In genomic region chr17:75806822-75807500, GRCh38 we compare ENCODE assay signal across 27 cellular contexts. TPM values are rescaled to one million over a fixed set of nuclear protein-coding genes. Genes with fewer than 3 reads are reported as not detected.
DNase-seq lines count a peak whose midpoint lies in the region; ATAC-seq and TF ChIP-seq lines count a peak whose summit lies in the region.
"Had no signal": no experiment of that assay in that cellular context is flagged by ENCODE, and none has a peak within 500 bp of the region (broad histone marks: within the 10 kb centered on the region; RNA-seq: fewer than 3 reads in every experiment).

No MANE protein-coding gene starts in this region.

- no peak overlapping the region for H3K18ac ChIP-seq in H9 (ENCODE audit: insufficient read length, low read depth, low read length)

- H3K27ac ChIP-seq in H9 (ENCODE audit: insufficient read length, low read depth, low read length) (no peak overlapping the region), endodermal cell (ENCODE audit: low read depth, low read length) (no peak overlapping the region)
- H3K27ac ChIP-seq: SK-N-MC had no signal

- no peak overlapping the region for H2BK15ac ChIP-seq in H9 (ENCODE audit: low read depth, low read length)

- H3K27me3 ChIP-seq in H9 (ENCODE audit: insufficient read depth, low read length) = no peaks in the 10 kb centered on the region
- H3K27me3 ChIP-seq in endodermal cell (ENCODE audit: control insufficient read depth, insufficient read depth, low read length, poor library complexity, severe bottlenecking) = no peaks in the 10 kb centered on the region
- H3K27me3 ChIP-seq: tibial artery had no signal

- H3K36me3 ChIP-seq in endodermal cell (ENCODE audit: control insufficient read depth, insufficient read depth, low read length) = peaks cover 32% of the 10 kb centered on the region

- no CpG with 5 or more reads among the region's 4 CpGs for WGBS in H9 (ENCODE audit: extremely low coverage, insufficient read length, low lambda C conversion rate)
- 96% methylated on average over 4 of the region's 4 CpGs for WGBS in endodermal cell (ENCODE audit: insufficient coverage in 1 of 2, insufficient read length in 1 of 2), 2 experiments

- no peaks in the 10 kb centered on the region for H3K23me2 ChIP-seq in H9 (ENCODE audit: insufficient read length, low read depth, low read length, poor library complexity, severe bottlenecking)

- no peaks in the 10 kb centered on the region for H3K9me3 ChIP-seq in H9 (ENCODE audit: control insufficient read depth, low read depth, low read length)
- no peaks in the 10 kb centered on the region for H3K9me3 ChIP-seq in endodermal cell (ENCODE audit: control insufficient read depth, low read length)
- H3K9me3 ChIP-seq: tibial artery had no signal

- H3K56ac ChIP-seq in H9 (ENCODE audit: insufficient read length, low read depth, low read length) = no peak overlapping the region

- H3K14ac ChIP-seq in H9 (ENCODE audit: insufficient read depth, low read length) = no peak overlapping the region; the same call in 1 of the 2 replicates

- no peak overlapping the region for H3T11ph ChIP-seq in H9 (ENCODE audit: low read length)

- no peak overlapping the region for H2AK5ac ChIP-seq in H9 (ENCODE audit: insufficient read length, low read length)

- ATAC-seq in left ventricle myocardium superior (peak; percentile 77), esophagus mucosa (no peak), GM19463 (IDR thresholded peaks at IDR 0.05; ENCODE audit: unreplicated experiment) (no peak)
- no peak for ATAC-seq in stimulated activated naive B cell treated with anti-CD40 and anti-IgM and Interleukin-4, amounts not matched to agents 10 μg/mL and 1 μg/mL and 100 μg/mL, for 72 hours (replicated peaks)
- ATAC-seq: HCT116 had no signal

- H3K79me2 ChIP-seq in H9 (ENCODE audit: insufficient read depth, low read length) = peaks cover 3% of the 10 kb centered on the region; the same call in 1 of the 2 replicates

- intact Hi-C loops in left ventricle myocardium superior (cut with micrococcal nuclease) = no loop called here
- intact Hi-C loops in posterior vena cava (cut with DNase I) = no loop called here

- H3K36me3 Mint-ChIP-seq in H9 (ENCODE audit: insufficient read depth in 1 of 3, low read depth in 3 of 3) = peaks cover 0 to 18% (median 14%) of the 10 kb centered on the region in 3 experiments; a peak in 5 of 7 replicates
- H3K36me3 Mint-ChIP-seq in endodermal cell (ENCODE audit: low read depth) = peaks cover 14% of the 10 kb centered on the region
- peaks cover 7 to 23% of the 10 kb centered on the region in 2 donors for H3K36me3 Mint-ChIP-seq in stimulated activated naive B cell treated with anti-CD40 and anti-IgM and Interleukin-4, amounts not matched to agents 10 μg/mL and 1 μg/mL and 100 μg/mL, for 72 hours

- H3K4me3 Mint-ChIP-seq in H9 (no peak overlapping the region), endodermal cell (no peak overlapping the region)
- H3K4me3 Mint-ChIP-seq in stimulated activated naive B cell treated with anti-CD40 and anti-IgM and Interleukin-4, amounts not matched to agents 10 μg/mL and 1 μg/mL and 100 μg/mL, for 72 hours = no peak overlapping the region
- H3K4me3 Mint-ChIP-seq: activated B cell treated with CpG ODN at 0.5 μM for 24 hours; B cell; CD8-positive, alpha-beta memory T cell; nephron had no signal

- no peak overlapping the region for H3K4me3 ChIP-seq in endodermal cell (ENCODE audit: low read length)
- H3K4me3 ChIP-seq: SK-N-MC, tibial artery had no signal

- H3K4me2 ChIP-seq in H9 (ENCODE audit: insufficient read depth, insufficient read length, low read length) = no peak overlapping the region

- H3K4me1 Mint-ChIP-seq in H9 = no peaks in the 10 kb centered on the region
- no peaks in the 10 kb centered on the region for H3K4me1 Mint-ChIP-seq in endodermal cell
- H3K4me1 Mint-ChIP-seq in stimulated activated naive B cell treated with anti-CD40 and anti-IgM and Interleukin-4, amounts not matched to agents 10 μg/mL and 1 μg/mL and 100 μg/mL, for 72 hours = peaks cover 16 to 35% of the 10 kb centered on the region in 2 donors

- H2BK12ac ChIP-seq in H9 (ENCODE audit: insufficient read length, low read depth, low read length) = no peak overlapping the region

- H3K9me3 Mint-ChIP-seq in H9 (no peaks in the 10 kb centered on the region), endodermal cell (no peaks in the 10 kb centered on the region)
- H3K9me3 Mint-ChIP-seq in stimulated activated naive B cell treated with anti-CD40 and anti-IgM and Interleukin-4, amounts not matched to agents 10 μg/mL and 1 μg/mL and 100 μg/mL, for 72 hours = no peaks in the 10 kb centered on the region
- H3K9me3 Mint-ChIP-seq: activated B cell treated with CpG ODN at 0.5 μM for 24 hours; CD8-positive, alpha-beta memory T cell; nephron had no signal

- no peaks in the 10 kb centered on the region for H4K20me1 ChIP-seq in H9 (ENCODE audit: control insufficient read depth, insufficient read depth, insufficient read length)

- no peak overlapping the region for H3K4ac ChIP-seq in H9 (ENCODE audit: low read depth, low read length)

- DNase-seq in H9 = no peak
- DNase-seq in endodermal cell = peak; percentile 46
- peak; percentile 68 for DNase-seq in left ventricle myocardium superior
- DNase-seq in posterior vena cava (ENCODE audit: low spot score) = peak; percentile 57
- no peak for DNase-seq in EL
- DNase-seq in stimulated activated naive B cell treated with anti-CD40 and anti-IgM and Interleukin-4, amounts not matched to agents 10 μg/mL and 1 μg/mL and 100 μg/mL, for 72 hours = no peak
- DNase-seq: activated B cell treated with CpG ODN at 0.5 μM for 24 hours; activated CD4-positive, alpha-beta T cell treated with anti-CD3 and anti-CD28 coated beads, Interleukin-2, amount 50 U/mL, for 1 hour; activated T-cell treated with anti-CD3 and anti-CD28 coated beads, Interleukin-2, amount 50 U/mL, for 48 hours; caudate nucleus; foreskin fibroblast; kidney glomerular epithelial cell; mammary epithelial cell; NCI-H446; NCI-H748 treated with DMSO at 0.1 percent for 48 hours; small intestine; stimulated activated CD4-positive, alpha-beta T cell treated with anti-CD3 and anti-CD28 coated beads, Interleukin-1b, Interleukin-23, amount 100 ng/mL, for 48 hours; T-helper 1 cell had no signal

- H4K91ac ChIP-seq in H9 (ENCODE audit: insufficient read length, low read depth, low read length) = peak overlapping the region; percentile 57

- no peak overlapping the region for H3K27ac Mint-ChIP-seq in H9
- peak overlapping the region; percentile 68 for H3K27ac Mint-ChIP-seq in endodermal cell
- no peak overlapping the region for H3K27ac Mint-ChIP-seq in stimulated activated naive B cell treated with anti-CD40 and anti-IgM and Interleukin-4, amounts not matched to agents 10 μg/mL and 1 μg/mL and 100 μg/mL, for 72 hours
- H3K27ac Mint-ChIP-seq: activated B cell treated with CpG ODN at 0.5 μM for 24 hours, B cell, nephron had no signal

- no peak overlapping the region for H2BK120ac ChIP-seq in H9 (ENCODE audit: low read depth, low read length, poor library complexity, severe bottlenecking)

- H2AFZ ChIP-seq in H9 (ENCODE audit: low read length) = no peak overlapping the region

- H4K5ac ChIP-seq in H9 (ENCODE audit: insufficient read length, low read depth, low read length) = no peak overlapping the region

- no peak overlapping the region for H4K8ac ChIP-seq in H9 (replicated peaks; ENCODE audit: insufficient read length, low read depth, low read length)

- no peaks in the 10 kb centered on the region for H3K4me1 ChIP-seq in H9 (ENCODE audit: insufficient read depth, low read length)
- H3K4me1 ChIP-seq in endodermal cell (ENCODE audit: control insufficient read depth, insufficient read depth, low read length) = no peaks in the 10 kb centered on the region

- TF ChIP-seq CTCF in H9 (conservative IDR thresholded peaks at IDR 0.05) = no peak
- no peak for TF ChIP-seq CTCF in endodermal cell (conservative IDR thresholded peaks at IDR 0.05)

- H3K23ac ChIP-seq in H9 (ENCODE audit: insufficient read length, low read depth, low read length) = no peak overlapping the region

- H3K9ac ChIP-seq in H9 (ENCODE audit: extremely low read depth, insufficient read length, low read length) = peak overlapping the region; percentile 31
- H3K9ac ChIP-seq in endodermal cell (ENCODE audit: extremely low read depth, low read length, poor library complexity, severe bottlenecking) = no peak overlapping the region

- H2BK5ac ChIP-seq in H9 (ENCODE audit: insufficient read length, low read length) = peak overlapping the region; percentile 41

- H3K79me1 ChIP-seq in H9 (ENCODE audit: insufficient read depth, low read depth, low read length, poor library complexity, severe bottlenecking) = peaks cover 3% of the 10 kb centered on the region

- H3K27me3 Mint-ChIP-seq in H9 (ENCODE audit: low read depth) (no peaks in the 10 kb centered on the region), endodermal cell (ENCODE audit: insufficient read depth) (no peaks in the 10 kb centered on the region)
- no peaks in the 10 kb centered on the region for H3K27me3 Mint-ChIP-seq in stimulated activated naive B cell treated with anti-CD40 and anti-IgM and Interleukin-4, amounts not matched to agents 10 μg/mL and 1 μg/mL and 100 μg/mL, for 72 hours
- H3K27me3 Mint-ChIP-seq: activated B cell treated with CpG ODN at 0.5 μM for 24 hours; B cell; CD8-positive, alpha-beta memory T cell had no signal

- no peak overlapping the region for H2BK20ac ChIP-seq in H9 (ENCODE audit: low read depth, low read length, poor library complexity, severe bottlenecking)

RNA-seq across cellular contexts. Expression of gene UNK, which starts 22.4 kb away (rescaled TPM):
- total RNA-seq in H9 (2021) (35.6 and 36.4 TPM in 2 replicates), endodermal cell (10 to 100 TPM; 38.0 to 39.0 TPM), left ventricle myocardium superior (14.8 TPM), posterior vena cava (10 to 100 TPM; 23.3 to 32.9 TPM), esophagus mucosa (17.3 TPM)
- polyA plus RNA-seq in endodermal cell (2013, experiment 1 of 2) = 40.1 TPM
- polyA plus RNA-seq in endodermal cell (2013, experiment 2 of 2) = 37.5 TPM

RNA-seq across cellular contexts. Expression of gene UNC13D, which starts 37.2 kb away (rescaled TPM):
- total RNA-seq in H9 (2021) = 6.3 and 6.8 TPM in 2 replicates
- 1 to 10 TPM; 6.3 to 6.4 TPM for total RNA-seq in endodermal cell
- polyA plus RNA-seq in endodermal cell (2013, experiment 1 of 2) = 1.1 TPM
- 2.6 TPM for polyA plus RNA-seq in endodermal cell (2013, experiment 2 of 2)
- total RNA-seq in left ventricle myocardium superior = 8.6 TPM
- total RNA-seq in posterior vena cava = 10 to 100 TPM in 1 of 2 donors, 1 to 10 TPM in 1; 7.3 to 15.1 TPM
- 26.0 TPM for total RNA-seq in esophagus mucosa
- total RNA-seq: RPMI7951 had no signal

RNA-seq across cellular contexts. Expression of gene GALK1, which starts 42.0 kb away (rescaled TPM):
- total RNA-seq in H9 (2021) = 36.7 and 38.4 TPM in 2 replicates
- total RNA-seq in endodermal cell = 10 to 100 TPM; 26.7 to 33.2 TPM
- polyA plus RNA-seq in endodermal cell (2013, experiment 1 of 2) = 25.1 TPM
- 22.8 TPM for polyA plus RNA-seq in endodermal cell (2013, experiment 2 of 2)
- 20.2 TPM for total RNA-seq in left ventricle myocardium superior
- 10 to 100 TPM; 21.0 to 27.6 TPM for total RNA-seq in posterior vena cava
- 29.1 TPM for total RNA-seq in esophagus mucosa

RNA-seq across cellular contexts. Expression of gene WBP2, which starts 48.2 kb away (rescaled TPM):
- total RNA-seq in H9 (2021) (59.2 and 63.2 TPM in 2 replicates), endodermal cell (10 to 100 TPM; 74.3 to 82.7 TPM), left ventricle myocardium superior (152 TPM), posterior vena cava (100 to 1,000 TPM in 1 of 2 donors, 10 to 100 TPM in 1; 75.8 to 111 TPM), esophagus mucosa (57.5 TPM)
- 89.2 TPM for polyA plus RNA-seq in endodermal cell (2013, experiment 1 of 2)
- polyA plus RNA-seq in endodermal cell (2013, experiment 2 of 2) = 87.4 TPM

Comparison
In these comparisons a context has a peak if more than half of its experiments do, and no peak if none do; other contexts are left out.
1. DNase-seq: peak in endodermal cell (single experiment), left ventricle myocardium superior (single experiment) and posterior vena cava (single experiment); none in H9 (single experiment), EL (single experiment) and stimulated activated naive B cell treated with anti-CD40 and anti-IgM and Interleukin-4, amounts not matched to agents 10 μg/mL and 1 μg/mL and 100 μg/mL, for 72 hours (single experiment).